Comparison of ENCODE assay signal across 8 cellular contexts in the genomic region with DNA sequence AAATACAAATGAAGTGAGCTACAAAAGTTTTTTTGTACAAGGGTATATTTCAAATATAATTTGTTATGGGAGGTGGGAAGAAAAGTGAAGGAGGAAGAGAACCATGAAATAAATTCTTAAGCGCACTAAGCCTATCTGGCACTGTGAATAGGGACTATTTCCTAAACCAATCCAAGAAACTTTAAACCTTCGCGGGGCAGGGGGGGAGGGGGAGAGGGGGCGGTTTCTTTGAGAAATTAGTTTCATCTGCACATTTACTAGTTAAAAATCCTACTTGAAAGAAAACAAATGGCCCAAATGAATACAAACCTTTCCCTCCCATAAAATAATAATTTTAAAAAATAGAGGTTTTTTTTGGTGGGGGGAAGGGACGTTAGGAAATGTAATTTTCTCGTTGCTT. TPM values are rescaled to one million over a fixed set of nuclear protein-coding genes. Genes with fewer than 3 reads are reported as not detected.
DNase-seq lines count a peak whose midpoint lies in the region; ATAC-seq and TF ChIP-seq lines count a peak whose summit lies in the region.

No MANE protein-coding gene starts in this region.

- H3K36me3 Mint-ChIP-seq in memory B cell, result peaks cover 4% of the 10 kb centered on the region

- H3K9me3 ChIP-seq in BLaER1 treated with 17β-estradiol and CSF1 and Interleukin-3, amounts not matched to agents 10 nM and 100 nM (replicated peaks in 1 of 11), result no peaks in the 10 kb centered on the region
- H3K9me3 ChIP-seq in breast epithelium, result no peaks in the 10 kb centered on the region

- H2AFZ ChIP-seq in KMS-11 (ENCODE audit: low read depth), result peak overlapping the region; percentile 75

- peak overlapping the region; percentile 97 for H3K4me3 Mint-ChIP-seq in memory B cell

- H4K20me1 ChIP-seq in BLaER1 treated with 17β-estradiol and CSF1 and Interleukin-3, amounts not matched to agents 10 nM and 100 nM, result no peaks in the 10 kb centered on the region
- no peaks in the 10 kb centered on the region for H4K20me1 ChIP-seq in KMS-11 (ENCODE audit: insufficient read depth)

- H3K27me3 Mint-ChIP-seq in memory B cell, result no peaks in the 10 kb centered on the region

- ATAC-seq in memory B cell (ENCODE audit: low read depth) (no peak), HG03442 (IDR thresholded peaks at IDR 0.05; ENCODE audit: unreplicated experiment) (no peak), HG03280 (IDR thresholded peaks at IDR 0.05; ENCODE audit: unreplicated experiment) (no peak), GM21447 (IDR thresholded peaks at IDR 0.05; ENCODE audit: unreplicated experiment) (no peak)

- DNase-seq in breast epithelium (ENCODE audit: low spot score in 2 of 2) (no peak), memory B cell (ENCODE audit: low spot score in 2 of 2) (no peak)
- no peak for DNase-seq in activated CD4-positive, alpha-beta T cell treated with anti-CD3 and anti-CD28 coated beads for 4 hours

- peak overlapping the region; percentile 91 for H3K27ac Mint-ChIP-seq in memory B cell

- H3K4me1 ChIP-seq in BLaER1 treated with 17β-estradiol and CSF1 and Interleukin-3, amounts not matched to agents 10 nM and 100 nM, result peaks cover 6 to 20% (median 13%) of the 10 kb centered on the region in 10 experiments; a peak in 18 of 20 replicates
- H3K4me1 ChIP-seq in KMS-11 (ENCODE audit: low read depth, poor library complexity, severe bottlenecking), result peaks cover 25% of the 10 kb centered on the region
- H3K4me1 ChIP-seq in breast epithelium, result no peaks in the 10 kb centered on the region

- H3K27me3 ChIP-seq in BLaER1 treated with 17β-estradiol and CSF1 and Interleukin-3, amounts not matched to agents 10 nM and 100 nM, result no peaks in the 10 kb centered on the region
- H3K27me3 ChIP-seq in KMS-11 (ENCODE audit: insufficient read depth, low read depth), result no peaks in the 10 kb centered on the region
- H3K27me3 ChIP-seq in breast epithelium, result no peaks in the 10 kb centered on the region

- peak overlapping the region; percentile 67 to 90 (median 80) for H3K4me3 ChIP-seq in BLaER1 treated with 17β-estradiol and CSF1 and Interleukin-3, amounts not matched to agents 10 nM and 100 nM
- peak overlapping the region; percentile 100 for H3K4me3 ChIP-seq in KMS-11 (IDR thresholded peaks at IDR 0.05; ENCODE audit: insufficient read depth, low read depth, low read length)
- H3K4me3 ChIP-seq in breast epithelium, result peak overlapping the region; percentile 53 to 76 (median 67)

- TF ChIP-seq CTCF in KMS-11 (conservative IDR thresholded peaks at IDR 0.05; ENCODE audit: low read depth, low read length) (no peak), breast epithelium (IDR thresholded peaks at IDR 0.05) (no peak)

- peak overlapping the region in 10 of 11 experiments; percentile 42 to 84 (median 60); a peak in 16 of 22 replicates for H3K27ac ChIP-seq in BLaER1 treated with 17β-estradiol and CSF1 and Interleukin-3, amounts not matched to agents 10 nM and 100 nM
- H3K27ac ChIP-seq in KMS-11, result peak overlapping the region; percentile 43
- peak overlapping the region; percentile 76 to 93 for H3K27ac ChIP-seq in breast epithelium

- peak overlapping the region; percentile 68 to 82 (median 79) for H3K4me2 ChIP-seq in BLaER1 treated with 17β-estradiol and CSF1 and Interleukin-3, amounts not matched to agents 10 nM and 100 nM
- peak overlapping the region; percentile 66 for H3K4me2 ChIP-seq in KMS-11

- intact Hi-C loops in breast epithelium (cut with DNase I; ENCODE audit: low total_unique reads), result no loop called here

- peaks cover 13% of the 10 kb centered on the region for H3K79me2 ChIP-seq in KMS-11 (ENCODE audit: insufficient read depth, low read depth)

- H3K36me3 ChIP-seq in BLaER1 treated with 17β-estradiol and CSF1 and Interleukin-3, amounts not matched to agents 10 nM and 100 nM, result peaks cover 28 to 40% (median 31%) of the 10 kb centered on the region in 11 experiments
- H3K36me3 ChIP-seq in KMS-11 (ENCODE audit: insufficient read depth), result peaks cover 2% of the 10 kb centered on the region; the same call in 1 of the 2 replicates
- no peaks in the 10 kb centered on the region for H3K36me3 ChIP-seq in breast epithelium

- H3K9me3 Mint-ChIP-seq in memory B cell, result no peaks in the 10 kb centered on the region

- no peak for TF ChIP-seq POLR2A in breast epithelium (IDR thresholded peaks at IDR 0.05)

- H3K4me1 Mint-ChIP-seq in memory B cell, result peaks cover 17% of the 10 kb centered on the region

- peak overlapping the region; percentile 68 to 83 (median 75) for H3K9ac ChIP-seq in BLaER1 treated with 17β-estradiol and CSF1 and Interleukin-3, amounts not matched to agents 10 nM and 100 nM
- peak overlapping the region; percentile 51 for H3K9ac ChIP-seq in KMS-11

RNA-seq across cellular contexts. Expression of a gene that starts 0.4 kb away (rescaled TPM):
- 10 to 100 TPM; 22.2 to 44.3 (median 31.8) TPM for total RNA-seq in breast epithelium

RNA-seq across cellular contexts. Expression of a gene that starts 24.1 kb away (rescaled TPM):
- under 1 TPM in 2 of 3 donors, not detected in 1; 0.48 to 0.66 TPM for total RNA-seq in breast epithelium
